Comparison of ENCODE assay signal across 17 cellular contexts in the genomic region with DNA sequence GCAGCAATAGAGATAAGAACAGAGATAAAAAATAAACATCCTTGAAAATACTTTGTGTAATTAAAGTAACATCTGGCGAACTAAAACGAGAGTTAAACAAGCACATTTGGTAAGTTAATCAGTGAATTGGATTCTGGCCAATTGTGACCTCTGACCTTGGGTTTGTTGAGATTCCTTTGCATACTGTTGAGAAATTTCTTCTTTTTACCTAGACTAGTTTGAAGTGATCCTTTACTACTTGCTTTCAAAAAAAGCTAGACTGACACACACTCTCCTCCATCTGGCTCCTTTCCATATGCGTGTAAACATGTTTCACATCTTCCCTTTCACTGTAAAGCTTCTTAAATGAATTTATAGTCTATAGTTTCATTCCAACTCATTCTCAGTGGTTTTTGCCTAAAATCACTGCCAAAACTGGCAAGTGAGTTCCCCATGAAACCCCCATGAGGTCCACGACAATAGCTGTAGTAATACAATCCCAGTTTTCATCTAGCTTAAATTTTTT. TPM values are rescaled to one million over a fixed set of nuclear protein-coding genes. Genes with fewer than 3 reads are reported as not detected.
A peak's percentile ranks its signal among the peaks of the same experiment; 100 is the strongest.
DNase-seq lines count a peak whose midpoint lies in the region; ATAC-seq, FAIRE-seq and TF ChIP-seq lines count a peak whose summit lies in the region.
"Had no signal": no experiment of that assay in that cellular context is flagged by ENCODE, and none has a peak within 500 bp of the region (broad histone marks: within the 10 kb centered on the region; RNA-seq: fewer than 3 reads in every experiment).

No MANE protein-coding gene starts in this region.

- POLR2A ChIA-PET in CD8-positive, alpha-beta T cell (lab: Charles Lee), result no interaction called here

- TF ChIP-seq CTCF in fibroblast of mammary gland (conservative IDR thresholded peaks at IDR 0.05; ENCODE audit: control insufficient read depth, insufficient read depth, low read depth, low read length), result no peak
- TF ChIP-seq CTCF in CD8-positive, alpha-beta T cell (IDR thresholded peaks at IDR 0.05), result no peak

- FAIRE-seq in GM12892 (lab: Jason Lieb, UNC), result peak; percentile 72
- FAIRE-seq: pancreas had no signal

- H3K27me3 Mint-ChIP-seq in CD8-positive, alpha-beta T cell (ENCODE audit: low read depth), result no peaks in the 10 kb centered on the region
- H3K27me3 Mint-ChIP-seq: IgD-negative memory B cell, memory B cell had no signal

- no peaks in the 10 kb centered on the region for H3K4me1 ChIP-seq in CD8-positive, alpha-beta T cell (ENCODE audit: insufficient read depth, low read length)
- H3K4me1 ChIP-seq: colonic mucosa had no signal

- CTCF ChIA-PET in CD8-positive, alpha-beta T cell (lab: Charles Lee), result no interaction called here

- no peak overlapping the region for H3K27ac ChIP-seq in CD8-positive, alpha-beta T cell (ENCODE audit: low read depth, low read length)
- H3K27ac ChIP-seq in substantia nigra (ENCODE audit: low read depth, low read length, poor library complexity, severe bottlenecking), result no peak overlapping the region
- H3K27ac ChIP-seq: colonic mucosa, pancreas had no signal

- no peak overlapping the region for H3K4me3 Mint-ChIP-seq in CD8-positive, alpha-beta T cell
- H3K4me3 Mint-ChIP-seq: activated CD8-positive, alpha-beta T cell treated with anti-CD3 and anti-CD28 coated beads, Interleukin-2, amount 10 ng/mL, durations not matched to agents 7 days and 5 days; activated naive CD4-positive, alpha-beta T cell treated with anti-CD3 and anti-CD28 coated beads for 36 hours; IgD-negative memory B cell; memory B cell had no signal

- no peaks in the 10 kb centered on the region for H3K36me3 Mint-ChIP-seq in CD8-positive, alpha-beta T cell
- H3K36me3 Mint-ChIP-seq: IgD-negative memory B cell had no signal

- H3K9me3 Mint-ChIP-seq in CD8-positive, alpha-beta T cell, result peaks cover 2% of the 10 kb centered on the region

- TF ChIP-seq POLR2A in GM12892 (IDR thresholded peaks at IDR 0.05; ENCODE audit: low read depth, low read length), result no peak

- ATAC-seq in GM19468 (IDR thresholded peaks at IDR 0.05; ENCODE audit: extremely low read depth, unreplicated experiment) (peak; percentile 26), HG03378 (IDR thresholded peaks at IDR 0.05; ENCODE audit: unreplicated experiment) (peak; percentile 66)
- ATAC-seq in CD8-positive, alpha-beta T cell, result no peak
- ATAC-seq: activated CD8-positive, alpha-beta T cell treated with anti-CD3 and anti-CD28 coated beads, Interleukin-2, amount 10 ng/mL, durations not matched to agents 7 days and 5 days; pancreas had no signal

- H3K4me1 Mint-ChIP-seq in CD8-positive, alpha-beta T cell (ENCODE audit: low read depth), result no peaks in the 10 kb centered on the region
- H3K4me1 Mint-ChIP-seq: memory B cell had no signal

- intact Hi-C loops in CD8-positive, alpha-beta T cell (cut with DNase I, micrococcal nuclease), result no loop called here

- no peaks in the 10 kb centered on the region for H3K36me3 ChIP-seq in CD8-positive, alpha-beta T cell (ENCODE audit: insufficient read depth, low read length)
- H3K36me3 ChIP-seq: colonic mucosa, pancreas had no signal

- H3K27ac Mint-ChIP-seq in CD8-positive, alpha-beta T cell, result no peak overlapping the region
- H3K27ac Mint-ChIP-seq: activated CD8-positive, alpha-beta T cell treated with anti-CD3 and anti-CD28 coated beads, Interleukin-2, amount 10 ng/mL, durations not matched to agents 7 days and 5 days; activated naive CD4-positive, alpha-beta T cell treated with anti-CD3 and anti-CD28 coated beads for 36 hours; IgD-negative memory B cell; memory B cell had no signal

- H3K9me3 ChIP-seq in CD8-positive, alpha-beta T cell (ENCODE audit: low read length), result no peaks in the 10 kb centered on the region
- H3K9me3 ChIP-seq: colonic mucosa, pancreas had no signal

- DNase-seq in GM12892 (ENCODE audit: insufficient read length), result no peak
- DNase-seq in fibroblast of mammary gland (ENCODE audit: low read depth), result peak; percentile 74
- no peak for DNase-seq in NCI-H2107 treated with DMSO at 0.1 percent for 48 hours (lab: John Stamatoyannopoulos, UW; ENCODE audit: unreplicated experiment)
- no peak for DNase-seq in CD8-positive, alpha-beta T cell
- DNase-seq in substantia nigra (lab: John Stamatoyannopoulos, UW), result no peak
- no peak for DNase-seq in epidermal melanocyte (ENCODE audit: insufficient read length, low spot score)
- DNase-seq: activated CD8-positive, alpha-beta T cell treated with anti-CD3 and anti-CD28 coated beads, Interleukin-2, amount 10 ng/mL, durations not matched to agents 7 days and 5 days; activated naive CD4-positive, alpha-beta T cell treated with anti-CD3 and anti-CD28 coated beads for 36 hours; colonic mucosa; NCI-H187; pancreas; stimulated activated CD4-positive, alpha-beta T cell treated with anti-CD3 and anti-CD28 coated beads, Interleukin-2, amount 100 ng/mL, for 24 hours; stimulated activated naive CD4-positive, alpha-beta T cell had no signal

- no peaks in the 10 kb centered on the region for H3K27me3 ChIP-seq in CD8-positive, alpha-beta T cell (ENCODE audit: insufficient read depth, low read length)
- H3K27me3 ChIP-seq: colonic mucosa, pancreas had no signal

- no peak overlapping the region for H3K4me3 ChIP-seq in fibroblast of mammary gland (ENCODE audit: control insufficient read depth, low read depth, low read length)
- no peak overlapping the region for H3K4me3 ChIP-seq in CD8-positive, alpha-beta T cell (ENCODE audit: low read depth, low read length)
- H3K4me3 ChIP-seq: colonic mucosa, pancreas had no signal

RNA-seq across cellular contexts. Expression of gene GBE1, which starts 17.3 kb away (rescaled TPM):
- 145 TPM for polyA plus RNA-seq in GM12892 (2012; ENCODE audit: missing spikeins)
- 1 to 10 TPM; 5.1 to 5.9 TPM for total RNA-seq in CD8-positive, alpha-beta T cell
